ENCODE assay signal across 23 cellular contexts in the genomic region with DNA sequence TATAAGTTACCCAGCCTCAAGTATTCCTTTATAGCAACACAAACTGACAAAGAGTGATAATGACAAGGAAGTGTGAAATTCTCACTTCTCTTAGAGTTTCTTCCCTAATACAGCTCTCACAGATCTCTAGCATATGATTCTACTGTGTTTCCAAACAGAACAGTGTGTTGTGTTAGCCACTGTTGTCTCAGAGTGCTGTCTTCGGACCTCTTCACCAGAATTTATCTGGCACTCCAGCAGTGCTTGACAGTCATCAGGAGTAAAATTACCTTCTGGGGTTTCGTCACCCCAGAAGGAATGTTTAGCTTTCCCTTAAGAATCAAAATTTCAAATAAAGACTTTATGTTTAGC.
A peak's percentile ranks its signal among the peaks of the same experiment; 100 is the strongest.
DNase-seq lines count a peak whose midpoint lies in the region; ATAC-seq, FAIRE-seq and TF ChIP-seq lines count a peak whose summit lies in the region.
"Had no signal": no experiment of that assay in that cellular context is flagged by ENCODE, and none has a peak within 500 bp of the region (broad histone marks: within the 10 kb centered on the region; RNA-seq: fewer than 3 reads in every experiment).

No MANE protein-coding gene starts in this region.

- no peaks in the 10 kb centered on the region for H3K79me2 ChIP-seq in GM12878 (ENCODE audit: control insufficient read depth, insufficient read depth, low read length)

- no peaks in the 10 kb centered on the region for H3K9me3 ChIP-seq in GM12878 (replicated peaks; ENCODE audit: control insufficient read depth, insufficient read depth, low read length)

- intact Hi-C loops in Right ventricle myocardium inferior (cut with DNase I) (no loop called here), cardiac septum (cut with DNase I) (loop anchor here (10.0 kb wide), 1 partner anchor 400 kb away; no protein-coding TSS in a partner anchor), GM12878 (cut with micrococcal nuclease; ENCODE audit: unreplicated experiment) (no loop called here), left ventricle myocardium superior (cut with micrococcal nuclease) (no loop called here)

- H3K27ac ChIP-seq in GM12878 (ENCODE audit: control insufficient read depth, insufficient read depth) (no peak overlapping the region), RWPE1 (no peak overlapping the region)

- H3K4me2 ChIP-seq in GM12878 (ENCODE audit: control insufficient read depth, insufficient read depth), result no peak overlapping the region

- DNase-seq in Right ventricle myocardium inferior (ENCODE audit: missing footprints), result no peak
- DNase-seq in cardiac septum (ENCODE audit: low spot score), result no peak
- peak; percentile 5 for DNase-seq in GM12878 (ENCODE audit: low read depth, low spot score)
- DNase-seq in left ventricle myocardium superior, result no peak
- DNase-seq in middle frontal gyrus (ENCODE audit: extremely low spot score, low spot score), result peak; percentile 34
- DNase-seq in stimulated activated CD4-positive, alpha-beta T cell treated with anti-CD3 and anti-CD28 coated beads, Interleukin-2, amount 100 ng/mL, for 48 hours, result no peak
- no peak for DNase-seq in RWPE1 (ENCODE audit: low spot score)
- no peak for DNase-seq in HK-2 (ENCODE audit: unreplicated experiment)
- DNase-seq: CD4-positive, CD25-positive, alpha-beta regulatory T cell; DMS153; DND-41; KBM-7; MV-4-11; NCI-H1105; NCI-H1436 treated with DMSO at 0.1 percent for 48 hours; NCI-H1930; NCI-H2227 treated with DMSO at 0.1 percent for 48 hours; NCI-H526 treated with DMSO at 0.1 percent for 48 hours; PC-3; SHP77; T-helper 1 cell had no signal

- TF ChIP-seq RAD21 in GM12878 (IDR thresholded peaks at IDR 0.05; ENCODE audit: insufficient read depth, low read depth, low read length), result no peak

- POLR2A ChIA-PET in GM12878 (lab: Charles Lee), result no interaction called here
- POLR2A ChIA-PET in RWPE1 (lab: Yijun Ruan, JAX; ENCODE audit: low non-redundant PET), result no interaction called here

- H2AFZ ChIP-seq in GM12878 (ENCODE audit: control insufficient read depth, low read depth, low read length), result no peak overlapping the region

- no TSS peak for BruUV-seq in GM12878 (replicated peaks; lab: Mats Ljungman, UMichigan)

- H3K36me3 ChIP-seq in GM12878 (ENCODE audit: control insufficient read depth in 2 of 2, insufficient read depth in 2 of 2, low read length in 1 of 2), result no peaks in the 10 kb centered on the region

- TF ChIP-seq CTCF in GM12878 (IDR thresholded peaks at IDR 0.05 in 2 of 3, conservative IDR thresholded peaks at IDR 0.05 in 1 of 3; ENCODE audit: control insufficient read depth in 2 of 3, extremely low read depth in 1 of 3, insufficient read depth in 1 of 3, low read depth in 3 of 3, low read length in 3 of 3) (no peak), RWPE1 (conservative IDR thresholded peaks at IDR 0.05; ENCODE audit: low read depth) (no peak)

- no peak for TF ChIP-seq POLR2A in GM12878 (IDR thresholded peaks at IDR 0.05; ENCODE audit: low read depth, low read length)

- peak; percentile 51 for ATAC-seq in Right ventricle myocardium inferior
- ATAC-seq in GM12878, result no peak
- ATAC-seq in left ventricle myocardium superior, result peak; percentile 72
- ATAC-seq: PC-3 had no signal

- in situ Hi-C loops in GM12878 (cut with MboI), result no loop called here

- H3K9ac ChIP-seq in GM12878 (ENCODE audit: control insufficient read depth, insufficient read depth, low read length), result no peak overlapping the region

- no peaks in the 10 kb centered on the region for H4K20me1 ChIP-seq in GM12878 (ENCODE audit: control insufficient read depth, insufficient read depth)

- H3K4me1 ChIP-seq in GM12878 (ENCODE audit: control insufficient read depth, insufficient read depth, low read length), result no peaks in the 10 kb centered on the region

- FAIRE-seq in GM12878 (lab: Jason Lieb, UNC), result no peak
- FAIRE-seq: H1, HTR-8/SVneo had no signal

- WGBS in GM12878 (ENCODE audit: insufficient coverage, insufficient replicate concordance, low lambda C conversion rate, missing lambda C conversion rate), result 45% methylated on average over 2 of the region's 2 CpGs

- no peak for TF ChIP-seq EP300 in GM12878 (IDR thresholded peaks at IDR 0.05; ENCODE audit: borderline replicate concordance in 1 of 2, control insufficient read depth in 1 of 2, low read depth in 2 of 2, low read length in 2 of 2)

- CTCF ChIA-PET in GM12878 (lab: Yijun Ruan, JAX), result no interaction called here
- CTCF ChIA-PET in RWPE1 (lab: Yijun Ruan, JAX), result no interaction called here

- RAD21 ChIA-PET in GM12878 (lab: Charles Lee; ENCODE audit: unreplicated experiment), result no interaction called here

- no peaks in the 10 kb centered on the region for H3K27me3 ChIP-seq in GM12878 (replicated peaks in 1 of 2; ENCODE audit: control insufficient read depth in 2 of 2, insufficient read depth in 2 of 2, low read length in 1 of 2)

- no peak overlapping the region for H3K4me3 ChIP-seq in GM12878

- SMC1A ChIA-PET in GM12878 (lab: Charles Lee; ENCODE audit: uncharacterized antibody, unreplicated experiment), result no interaction called here

TF ChIP-seq in GM12878, 131 proteins besides CTCF, POLR2A, EP300 and RAD21:
- TF ChIP-seq JUNB (IDR thresholded peaks at IDR 0.05) (no peak), IKZF2 (IDR thresholded peaks at IDR 0.05) (no peak), LARP7 (IDR thresholded peaks at IDR 0.05) (no peak), ZNF207 (IDR thresholded peaks at IDR 0.05; ENCODE audit: borderline replicate concordance) (no peak), TCF3 (IDR thresholded peaks at IDR 0.05; ENCODE audit: borderline replicate concordance, insufficient read depth, low read depth, low read length) (no peak), SIX5 (IDR thresholded peaks at IDR 0.05; ENCODE audit: low read depth, low read length, severe bottlenecking) (no peak)
- TF ChIP-seq, protein P1, sequence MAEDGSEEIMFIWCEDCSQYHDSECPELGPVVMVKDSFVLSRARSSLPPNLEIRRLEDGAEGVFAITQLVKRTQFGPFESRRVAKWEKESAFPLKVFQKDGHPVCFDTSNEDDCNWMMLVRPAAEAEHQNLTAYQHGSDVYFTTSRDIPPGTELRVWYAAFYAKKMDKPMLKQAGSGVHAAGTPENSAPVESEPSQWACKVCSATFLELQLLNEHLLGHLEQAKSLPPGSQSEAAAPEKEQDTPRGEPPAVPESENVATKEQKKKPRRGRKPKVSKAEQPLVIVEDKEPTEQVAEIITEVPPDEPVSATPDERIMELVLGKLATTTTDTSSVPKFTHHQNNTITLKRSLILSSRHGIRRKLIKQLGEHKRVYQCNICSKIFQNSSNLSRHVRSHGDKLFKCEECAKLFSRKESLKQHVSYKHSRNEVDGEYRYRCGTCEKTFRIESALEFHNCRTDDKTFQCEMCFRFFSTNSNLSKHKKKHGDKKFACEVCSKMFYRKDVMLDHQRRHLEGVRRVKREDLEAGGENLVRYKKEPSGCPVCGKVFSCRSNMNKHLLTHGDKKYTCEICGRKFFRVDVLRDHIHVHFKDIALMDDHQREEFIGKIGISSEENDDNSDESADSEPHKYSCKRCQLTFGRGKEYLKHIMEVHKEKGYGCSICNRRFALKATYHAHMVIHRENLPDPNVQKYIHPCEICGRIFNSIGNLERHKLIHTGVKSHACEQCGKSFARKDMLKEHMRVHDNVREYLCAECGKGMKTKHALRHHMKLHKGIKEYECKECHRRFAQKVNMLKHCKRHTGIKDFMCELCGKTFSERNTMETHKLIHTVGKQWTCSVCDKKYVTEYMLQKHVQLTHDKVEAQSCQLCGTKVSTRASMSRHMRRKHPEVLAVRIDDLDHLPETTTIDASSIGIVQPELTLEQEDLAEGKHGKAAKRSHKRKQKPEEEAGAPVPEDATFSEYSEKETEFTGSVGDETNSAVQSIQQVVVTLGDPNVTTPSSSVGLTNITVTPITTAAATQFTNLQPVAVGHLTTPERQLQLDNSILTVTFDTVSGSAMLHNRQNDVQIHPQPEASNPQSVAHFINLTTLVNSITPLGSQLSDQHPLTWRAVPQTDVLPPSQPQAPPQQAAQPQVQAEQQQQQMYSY (CRISPR knock-in tag; IDR thresholded peaks at IDR 0.05), result no peak

Comparison
In these comparisons a context has a peak if more than half of its experiments do, and no peak if none do; other contexts are left out.
1. DNase-seq: peak in GM12878 (single experiment) and middle frontal gyrus (single experiment); none in Right ventricle myocardium inferior (single experiment), cardiac septum (single experiment), left ventricle myocardium superior (single experiment), stimulated activated CD4-positive, alpha-beta T cell treated with anti-CD3 and anti-CD28 coated beads, Interleukin-2, amount 100 ng/mL, for 48 hours (0 of 2), RWPE1 (single experiment) and HK-2 (single experiment).